7 cellular contexts compared by ENCODE assay signal in the genomic region with DNA sequence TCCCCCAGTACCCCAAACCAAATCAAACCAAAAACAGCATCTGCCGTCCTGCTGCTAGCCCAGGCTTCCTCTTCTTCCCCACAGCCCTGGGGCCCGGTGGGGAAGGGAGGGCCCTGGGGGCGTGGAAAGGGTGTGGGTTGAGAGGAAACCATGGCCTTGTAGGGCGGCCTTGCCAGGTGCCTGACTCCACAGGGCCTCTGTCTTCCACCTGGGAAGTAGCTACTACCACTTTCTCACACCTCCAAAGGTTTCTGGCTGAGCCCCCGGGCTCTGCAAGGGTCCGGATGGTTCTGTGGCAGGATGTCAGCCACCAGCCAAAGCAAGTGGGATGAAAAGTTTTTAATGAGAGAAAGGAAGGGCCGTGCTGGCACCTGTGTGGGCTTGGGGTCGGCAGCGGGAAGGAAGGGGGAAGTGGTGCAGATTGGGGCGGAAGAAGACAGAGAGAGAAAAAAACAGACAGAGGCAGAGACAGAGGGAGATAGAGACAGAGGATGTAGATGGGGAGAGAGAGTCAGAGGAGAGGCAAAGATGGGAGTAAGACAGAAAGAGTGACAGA. TPM values are rescaled to one million over a fixed set of nuclear protein-coding genes. Genes with fewer than 3 reads are reported as not detected.
A peak's percentile ranks its signal among the peaks of the same experiment; 100 is the strongest.
DNase-seq lines count a peak whose midpoint lies in the region; ATAC-seq and TF ChIP-seq lines count a peak whose summit lies in the region.

No MANE protein-coding gene starts in this region.

- H3K27me3 ChIP-seq in neutrophil: no peaks in the 10 kb centered on the region

- no TSS peak for BruUV-seq in Calu3 (replicated peaks; lab: Mats Ljungman, UMichigan)

- H3K4me1 Mint-ChIP-seq in Calu3 (ENCODE audit: low read depth, unreplicated experiment): no peaks in the 10 kb centered on the region

- H3K9me3 Mint-ChIP-seq in Calu3 (ENCODE audit: low read depth, unreplicated experiment): no peaks in the 10 kb centered on the region

- no peak overlapping the region for H3K27ac Mint-ChIP-seq in Calu3 (ENCODE audit: unreplicated experiment)

- no peaks in the 10 kb centered on the region for H3K36me3 Mint-ChIP-seq in Calu3 (ENCODE audit: insufficient read depth, unreplicated experiment)

- intact Hi-C loops in Calu3 (cut with micrococcal nuclease; ENCODE audit: unreplicated experiment): no loop called here

- H3K4me3 ChIP-seq in neutrophil (ENCODE audit: low read depth in 1 of 2, low read length in 1 of 2): peak overlapping the region; percentile 17 to 45

- ATAC-seq in GM21381 (IDR thresholded peaks at IDR 0.05; ENCODE audit: unreplicated experiment) (peak; percentile 81), HG02970 (IDR thresholded peaks at IDR 0.05; ENCODE audit: low FRiP score, unreplicated experiment) (no peak)

- CTCF ChIA-PET in Calu3 (lab: Charles Lee): no interaction called here

- peaks cover 29% of the 10 kb centered on the region for H3K36me3 ChIP-seq in neutrophil

- no peaks in the 10 kb centered on the region for H3K9me3 ChIP-seq in neutrophil

- H3K27ac ChIP-seq in neutrophil: peak overlapping the region; percentile 87

- DNase-seq in MV-4-11 (lab: John Stamatoyannopoulos, UW) (peak; percentile 62), superior temporal gyrus (ENCODE audit: extremely low spot score) (no peak), Calu3 (no peak)
- DNase-seq in activated T-helper 1 cell treated with anti-CD3 and anti-CD28 coated beads, Interleukin-2, amount 50 U/mL, for 16 hours (ENCODE audit: low read depth in 1 of 2, low spot score in 1 of 2): peak; percentile 13 to 24

- no peak overlapping the region for H3K4me3 Mint-ChIP-seq in Calu3 (ENCODE audit: low read depth, unreplicated experiment)

- H3K4me1 ChIP-seq in neutrophil (ENCODE audit: control insufficient read depth in 1 of 2, insufficient read depth in 1 of 2, low read depth in 1 of 2, low read length in 1 of 2): peaks cover 62 to 63% of the 10 kb centered on the region in 2 experiments

- TF ChIP-seq CTCF in neutrophil (IDR thresholded peaks at IDR 0.05) (no peak), Calu3 (IDR thresholded peaks at IDR 0.05; ENCODE audit: unreplicated experiment) (no peak)

- no peaks in the 10 kb centered on the region for H3K27me3 Mint-ChIP-seq in Calu3 (ENCODE audit: unreplicated experiment)

RNA-seq across cellular contexts. Expression of gene TPST2, which starts 10.5 kb away (rescaled TPM):
- 11.4 and 11.8 TPM in 2 replicates for total RNA-seq in Calu3 (2022)

RNA-seq across cellular contexts. Expression of gene CRYBB1, which starts 38.4 kb away (rescaled TPM):
- total RNA-seq in Calu3 (2022): not detected in 2 replicates

RNA-seq across cellular contexts. Expression of gene CRYBA4, which starts 42.4 kb away (rescaled TPM):
- total RNA-seq in Calu3 (2022): not detected in 2 replicates

Comparison
In these comparisons a context has a peak if more than half of its experiments do, and no peak if none do; other contexts are left out.
1. DNase-seq: peak in MV-4-11 (single experiment) and activated T-helper 1 cell treated with anti-CD3 and anti-CD28 coated beads, Interleukin-2, amount 50 U/mL, for 16 hours (2 of 2); none in superior temporal gyrus (single experiment) and Calu3 (single experiment).